Comparison of ENCODE assay signal across 10 cellular contexts in the genomic region with DNA sequence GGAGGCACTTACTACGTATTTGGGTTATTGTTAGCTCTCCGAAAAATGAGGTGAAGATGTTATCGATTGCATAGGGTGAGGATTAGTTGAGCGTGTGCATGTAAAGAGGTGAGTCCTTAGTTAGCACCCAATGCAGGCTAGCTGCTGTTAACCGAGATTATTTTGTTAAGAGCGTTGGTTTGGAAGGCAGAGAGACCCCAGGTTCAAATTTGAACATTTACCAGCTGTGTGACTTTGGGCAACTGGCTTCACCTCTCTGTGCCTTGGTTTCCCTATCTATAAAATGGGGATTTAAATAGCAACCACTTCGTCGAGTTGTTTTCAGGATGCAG. TPM values are rescaled to one million over a fixed set of nuclear protein-coding genes. Genes with fewer than 3 reads are reported as not detected.
DNase-seq lines count a peak whose midpoint lies in the region; FAIRE-seq and TF ChIP-seq lines count a peak whose summit lies in the region.
"Had no signal": no experiment of that assay in that cellular context is flagged by ENCODE, and none has a peak within 500 bp of the region (broad histone marks: within the 10 kb centered on the region; RNA-seq: fewer than 3 reads in every experiment).

No MANE protein-coding gene starts in this region.

- H3K27ac Mint-ChIP-seq in CD14-positive monocyte (peak overlapping the region in 1 of 7 donors; percentile 13), nephron progenitor cell (no peak overlapping the region)

- H3K36me3 ChIP-seq in MG63 (no peaks in the 10 kb centered on the region; the same call in none of the 2 replicates), colonic mucosa (no peaks in the 10 kb centered on the region)

- intact Hi-C loops in CD14-positive monocyte (cut with micrococcal nuclease) (loop anchor here (5.0 to 10.0 kb wide), 3 partner anchors 137 to 430 kb away; partner anchors contain the start of genes KCNK6 (in 2 of the 2), YIF1B (in 2 of the 2) and CATSPERG (in 1 of the 2)), colonic mucosa (cut with DNase I) (loop anchor here (10.0 kb wide), 2 partner anchors 77 to 417 kb away; no protein-coding TSS in a partner anchor)

- H3K4me1 ChIP-seq in colonic mucosa: no peaks in the 10 kb centered on the region

- H3K36me3 Mint-ChIP-seq in CD14-positive monocyte (peaks cover 0 to 3% of the 10 kb centered on the region in 2 donors), nephron progenitor cell (ENCODE audit: low read depth) (peaks cover 12% of the 10 kb centered on the region)

- H3K27me3 ChIP-seq in MG63 (no peaks in the 10 kb centered on the region), colonic mucosa (no peaks in the 10 kb centered on the region)

- H3K27ac ChIP-seq in colonic mucosa: no peak overlapping the region

- peak overlapping the region; percentile 83 to 88 for H3K9ac ChIP-seq in colonic mucosa (ENCODE audit: low read depth in 2 of 2, low read length in 2 of 2)

- DNase-seq in CD14-positive monocyte (ENCODE audit: low spot score): no peak
- no peak for DNase-seq in MG63
- DNase-seq in colonic mucosa: no peak
- no peak for DNase-seq in nephron progenitor cell
- no peak for DNase-seq in GM12892 (ENCODE audit: insufficient read length)
- DNase-seq in OCI-M2 (lab: John Stamatoyannopoulos, UW; ENCODE audit: unreplicated experiment): no peak
- DNase-seq in HCEC 1CT: no peak
- DNase-seq in NCI-H128 (lab: John Stamatoyannopoulos, UW; ENCODE audit: unreplicated experiment): no peak

- H3K9me3 ChIP-seq in MG63 (no peaks in the 10 kb centered on the region), colonic mucosa (no peaks in the 10 kb centered on the region)

- H3K9me3 Mint-ChIP-seq in CD14-positive monocyte (peaks cover 0 to 7% (median 2%) of the 10 kb centered on the region in 7 donors), nephron progenitor cell (no peaks in the 10 kb centered on the region)

- H3K27me3 Mint-ChIP-seq in CD14-positive monocyte (ENCODE audit: low read depth in 3 of 3) (peaks cover 0 to 5% (median 3%) of the 10 kb centered on the region in 3 donors), nephron progenitor cell (ENCODE audit: low read depth, poor library complexity) (no peaks in the 10 kb centered on the region)

- TF ChIP-seq CTCF in CD14-positive monocyte (IDR thresholded peaks at IDR 0.05) (no peak), colonic mucosa (IDR thresholded peaks at IDR 0.05) (no peak), nephron progenitor cell (IDR thresholded peaks at IDR 0.05) (no peak)

- peak overlapping the region; percentile 94 to 95 for H3K4me3 Mint-ChIP-seq in CD14-positive monocyte
- H3K4me3 Mint-ChIP-seq in nephron progenitor cell: peak overlapping the region; percentile 89

- H3K4me1 Mint-ChIP-seq in CD14-positive monocyte: peaks cover 34% of the 10 kb centered on the region
- peaks cover 45% of the 10 kb centered on the region for H3K4me1 Mint-ChIP-seq in nephron progenitor cell

- no peak for FAIRE-seq in GM12892 (lab: Jason Lieb, UNC)
- FAIRE-seq: H54 had no signal

- TF ChIP-seq POLR2A in GM12892 (IDR thresholded peaks at IDR 0.05; ENCODE audit: low read depth, low read length): no peak

- H3K4me3 ChIP-seq in MG63: peak overlapping the region; percentile 71
- peak overlapping the region; percentile 98 for H3K4me3 ChIP-seq in colonic mucosa

RNA-seq across cellular contexts. Expression of gene SIPA1L3, which starts 0.7 kb away (rescaled TPM):
- polyA plus RNA-seq in CD14-positive monocyte: under 1 TPM; 0.55 to 0.99 TPM
- total RNA-seq in MG63 (2014; rRNA removed; shearing (Covaris generic); ENCODE audit: low replicate concordance): 13.8 and 18.0 TPM in 2 replicates
- total RNA-seq in colonic mucosa: 100 to 1,000 TPM in 1 of 2 donors, 10 to 100 TPM in 1; 98.6 to 113 TPM
- 19.5 TPM for polyA plus RNA-seq in GM12892 (2012; ENCODE audit: missing spikeins)

RNA-seq across cellular contexts. Expression of gene WDR87, which starts 1.3 kb away (rescaled TPM):
- not detected for polyA plus RNA-seq in CD14-positive monocyte
- total RNA-seq in MG63 (2014; rRNA removed; shearing (Covaris generic); ENCODE audit: low replicate concordance): not detected in 2 replicates
- not detected for total RNA-seq in colonic mucosa
- 0.02 TPM for polyA plus RNA-seq in GM12892 (2012; ENCODE audit: missing spikeins)
- polyA plus RNA-seq: adipose tissue had no signal
